ENCODE assay signal across 10 cellular contexts in the genomic region with DNA sequence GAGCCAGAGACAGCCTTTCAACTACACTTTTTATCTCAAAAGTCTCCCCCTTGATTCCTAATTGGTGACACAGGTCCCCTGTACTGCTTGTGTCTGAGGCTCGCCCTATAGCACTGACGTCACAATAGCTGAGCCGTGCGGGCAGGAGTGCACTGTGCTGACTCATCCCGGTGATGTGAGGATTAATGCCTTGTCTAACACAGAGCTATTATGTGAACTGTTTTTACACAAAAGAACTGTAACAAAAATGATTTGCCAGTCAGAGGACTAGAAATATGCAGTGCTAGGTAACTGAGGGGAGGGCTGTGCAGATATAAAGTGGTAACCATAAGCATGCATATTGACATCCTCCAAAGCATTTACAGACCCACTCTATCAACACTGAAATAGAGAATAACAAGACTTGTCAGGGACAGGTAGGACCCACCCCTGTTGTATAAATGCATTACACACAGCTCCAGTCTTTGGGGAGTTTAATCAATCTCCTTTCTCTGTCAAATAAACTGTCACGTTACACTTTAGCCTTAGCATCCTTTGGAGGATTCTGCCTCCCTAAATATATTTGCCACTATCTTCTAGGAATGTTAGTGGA.
DNase-seq lines count a peak whose midpoint lies in the region; ATAC-seq, FAIRE-seq and TF ChIP-seq lines count a peak whose summit lies in the region.
"Had no signal": no experiment of that assay in that cellular context is flagged by ENCODE, and none has a peak within 500 bp of the region (broad histone marks: within the 10 kb centered on the region; RNA-seq: fewer than 3 reads in every experiment).

No MANE protein-coding gene starts in this region.

- H3K4me3 ChIP-seq in SJCRH30 = no peak overlapping the region
- H3K4me3 ChIP-seq in vagina = no peak overlapping the region

- H3K36me3 ChIP-seq in SJCRH30 (no peaks in the 10 kb centered on the region), vagina (no peaks in the 10 kb centered on the region)

- TF ChIP-seq CTCF in vagina (IDR thresholded peaks at IDR 0.05) = no peak

- peak; percentile 39 for ATAC-seq in Right ventricle myocardium superior (ENCODE audit: poor library complexity)
- ATAC-seq in Right ventricle myocardium inferior = no peak
- no peak for ATAC-seq in HG03135 (IDR thresholded peaks at IDR 0.05; ENCODE audit: unreplicated experiment)
- ATAC-seq: activated naive CD4-positive, alpha-beta T cell treated with anti-CD3 and anti-CD28 coated beads, Interleukin-2, amount 50 U/mL, for 72 hours had no signal

- peak; percentile 99 for FAIRE-seq in urothelium cell line (lab: Jason Lieb, UNC)

- H3K27me3 ChIP-seq in SJCRH30 (no peaks in the 10 kb centered on the region), vagina (no peaks in the 10 kb centered on the region)

- no peaks in the 10 kb centered on the region for H3K9me3 ChIP-seq in SJCRH30 (replicated peaks)
- no peaks in the 10 kb centered on the region for H3K9me3 ChIP-seq in vagina

- DNase-seq in Right ventricle myocardium superior = no peak
- DNase-seq in Right ventricle myocardium inferior (ENCODE audit: missing footprints) = no peak
- peak; percentile 64 to 72 for DNase-seq in SJCRH30
- peak; percentile 37 for DNase-seq in globus pallidus (ENCODE audit: low spot score)
- DNase-seq in urothelium cell line (ENCODE audit: low spot score) = peak; percentile 91
- no peak for DNase-seq in DMS79 treated with DMSO at 0.1 percent for 48 hours (lab: John Stamatoyannopoulos, UW)
- DNase-seq in vagina (ENCODE audit: extremely low spot score in 2 of 2) = no peak
- DNase-seq: AML-193 had no signal

- peak overlapping the region; percentile 28 for H3K27ac ChIP-seq in SJCRH30
- no peak overlapping the region for H3K27ac ChIP-seq in vagina

- intact Hi-C loops in Right ventricle myocardium superior (cut with DNase I) = no loop called here
- intact Hi-C loops in Right ventricle myocardium inferior (cut with DNase I) = no loop called here
- intact Hi-C loops in vagina (cut with DNase I) = no loop called here

- TF ChIP-seq POLR2A in vagina (IDR thresholded peaks at IDR 0.05) = no peak

- peaks cover 31% of the 10 kb centered on the region for H3K4me1 ChIP-seq in SJCRH30
- peaks cover 30% of the 10 kb centered on the region for H3K4me1 ChIP-seq in vagina

Comparison
In these comparisons a context has a peak if more than half of its experiments do, and no peak if none do; other contexts are left out.
1. DNase-seq: peak in SJCRH30 (2 of 2), globus pallidus (single experiment) and urothelium cell line (single experiment); none in Right ventricle myocardium superior (single experiment), Right ventricle myocardium inferior (single experiment), DMS79 treated with DMSO at 0.1 percent for 48 hours (single experiment) and vagina (0 of 2).